ENCODE assay signal across 28 cellular contexts in the genomic region with DNA sequence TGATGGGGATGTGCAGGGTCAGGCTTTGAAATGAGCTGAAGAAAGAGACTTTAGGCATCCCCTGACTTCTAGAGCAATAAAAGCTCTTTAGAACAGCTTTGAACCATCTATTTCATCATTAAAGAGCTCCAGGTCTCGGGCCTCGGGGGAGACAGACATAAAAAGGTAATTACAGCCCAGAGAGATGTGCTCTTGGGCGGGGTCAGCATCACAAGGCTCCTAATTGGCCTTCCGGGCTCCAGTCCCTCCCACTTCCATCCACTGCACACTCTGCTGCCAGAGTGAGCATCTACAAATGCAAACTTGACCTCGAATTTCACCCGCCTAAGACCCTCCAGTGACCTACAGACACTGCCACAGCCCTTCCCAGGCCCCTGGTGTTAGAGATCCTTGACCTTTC.
DNase-seq lines count a peak whose midpoint lies in the region; ATAC-seq and TF ChIP-seq lines count a peak whose summit lies in the region.
"Had no signal": no experiment of that assay in that cellular context is flagged by ENCODE, and none has a peak within 500 bp of the region (broad histone marks: within the 10 kb centered on the region; RNA-seq: fewer than 3 reads in every experiment).

No MANE protein-coding gene starts in this region.

- no peak overlapping the region for H3K27ac ChIP-seq in HEK293 (ENCODE audit: extremely low read depth, low read depth, low read length)
- H3K27ac ChIP-seq: A549, heart left ventricle, lower lobe of right lung, pancreas, skin epidermis, transverse colon, VCaP had no signal

- no peaks in the 10 kb centered on the region for H3K9me3 ChIP-seq in HEK293 (ENCODE audit: control insufficient read depth, insufficient read depth, low read depth, low read length)
- H3K9me3 ChIP-seq: A549, lower lobe of right lung, mucosa of descending colon, pancreas, transverse colon had no signal

- POLR2A ChIA-PET in HEK293 (lab: Yijun Ruan, JAX) = interaction anchor here (0.5 kb wide), 1 partner anchor 166 kb away, joined by 7 read pairs; no protein-coding TSS in a partner anchor

- no peak overlapping the region for H3K4me3 ChIP-seq in HEK293 (ENCODE audit: low read depth, low read length)
- H3K4me3 ChIP-seq: A549, heart left ventricle, lower lobe of right lung, mucosa of descending colon, pancreas, skin epidermis, transverse colon had no signal

- no peaks in the 10 kb centered on the region for H3K36me3 ChIP-seq in HEK293 (ENCODE audit: control insufficient read depth in 2 of 2, insufficient read depth in 1 of 2, low read length in 2 of 2)
- H3K36me3 ChIP-seq: heart left ventricle, lower lobe of right lung, pancreas, transverse colon had no signal

- no peaks in the 10 kb centered on the region; the same call in 1 of the 2 replicates for H3K4me1 ChIP-seq in HEK293 (ENCODE audit: control insufficient read depth, insufficient read depth, low read length)
- H3K4me1 ChIP-seq: A549, lower lobe of right lung, pancreas, transverse colon had no signal

- ATAC-seq in GM19351 (IDR thresholded peaks at IDR 0.05; ENCODE audit: unreplicated experiment) (no peak), HG02610 (IDR thresholded peaks at IDR 0.05; ENCODE audit: unreplicated experiment) (no peak)
- ATAC-seq: activated naive CD8-positive, alpha-beta T cell treated with anti-CD3 and anti-CD28 coated beads, Interleukin-2, amount 50 U/mL, for 24 hours; activated T-cell treated with anti-CD3 and anti-CD28 coated beads, Interleukin-2, amount 50 U/mL, for 4 hours; CD8-positive, alpha-beta T cell; heart left ventricle; HepG2; lower lobe of right lung; mucosa of descending colon; natural killer cell treated with Interleukin-12 subunit alpha and Interleukin-12 subunit beta and Interleukin-15 and Interleukin-18, amount 100 ng/mL, for 72 hours; pancreas had no signal

- CTCF ChIA-PET in HEK293 (lab: Yijun Ruan, JAX) = interaction anchor here (0.5 to 1.4 kb wide), 6 partner anchors 11 to 633 kb away, joined by 3 to 5 read pairs (median 4); no protein-coding TSS in a partner anchor

- TF ChIP-seq CTCF in HEK293 (tag by site-specific recombination; IDR thresholded peaks at IDR 0.05) = no peak

- DNase-seq in NCI-H1417 (lab: John Stamatoyannopoulos, UW) = peak; percentile 6 to 59 (median 27)
- DNase-seq in NCI-H1417 treated with DMSO at 0.1 percent for 48 hours (lab: John Stamatoyannopoulos, UW) = no peak
- DNase-seq in NCI-H2227 treated with DMSO at 0.1 percent for 48 hours (lab: John Stamatoyannopoulos, UW) = peak; percentile 93
- DNase-seq in left kidney (ENCODE audit: low read depth, low spot score) = peak; percentile 79
- DNase-seq in midbrain (lab: John Stamatoyannopoulos, UW) = no peak
- DNase-seq: activated CD4-positive, alpha-beta T cell treated with anti-CD3 and anti-CD28 coated beads, Interleukin-2, amount 10 ng/mL, durations not matched to agents 24 days and 14 days; activated naive CD8-positive, alpha-beta T cell treated with anti-CD3 and anti-CD28 coated beads, Interleukin-2, amount 50 U/mL, for 24 hours; activated T-cell treated with anti-CD3 and anti-CD28 coated beads, Interleukin-2, amount 50 U/mL, for 4 hours; CD8-positive, alpha-beta T cell; HCEC 1CT; heart left ventricle; kidney glomerular epithelial cell; lower lobe of right lung; mucosa of descending colon; NCI-H774; pancreas; retina; stimulated activated CD8-positive, alpha-beta memory T cell treated with anti-CD3 and anti-CD28 coated beads, Interleukin-4, amount 100 ng/mL, for 48 hours; T-helper 9 cell; transverse colon had no signal

TF ChIP-seq in HEK293, 187 proteins besides CTCF, POLR2A, EP300 and RAD21:
- TF ChIP-seq ZNF132 (tag by site-specific recombination; IDR thresholded peaks at IDR 0.05; ENCODE audit: borderline replicate concordance) (no peak), ZNF610 (tag by site-specific recombination; IDR thresholded peaks at IDR 0.05; ENCODE audit: borderline replicate concordance) (no peak), ZNF350 (tag by site-specific recombination; IDR thresholded peaks at IDR 0.05) (no peak), SP2 (tag by site-specific recombination; IDR thresholded peaks at IDR 0.05) (peak; percentile 36; the same call in 1 of the 2 replicates), ELK4 (IDR thresholded peaks at IDR 0.05; ENCODE audit: borderline replicate concordance, low read depth, low read length) (no peak), ZNF248 (tag by site-specific recombination; IDR thresholded peaks at IDR 0.05) (no peak), ZNF76 (tag by site-specific recombination; IDR thresholded peaks at IDR 0.05; ENCODE audit: borderline replicate concordance, low read depth) (no peak), GFI1B (tag by site-specific recombination; IDR thresholded peaks at IDR 0.05) (no peak), HOXC10 (CRISPR knock-in tag; IDR thresholded peaks at IDR 0.05) (no peak), ZNF341 (tag by site-specific recombination; IDR thresholded peaks at IDR 0.05; ENCODE audit: low read depth) (peak; percentile 32; the same call in 1 of the 2 replicates), ZNF501 (tag by site-specific recombination; IDR thresholded peaks at IDR 0.05) (no peak), ZIC2 (tag by site-specific recombination; IDR thresholded peaks at IDR 0.05) (no peak), ZNF24 (tag by site-specific recombination; IDR thresholded peaks at IDR 0.05) (no peak), SP7 (tag by site-specific recombination; IDR thresholded peaks at IDR 0.05) (peak; percentile 67; the same call in 1 of the 2 replicates), ZBTB17 (tag by site-specific recombination; IDR thresholded peaks at IDR 0.05) (peak; percentile 46), FEZF1 (tag by site-specific recombination; IDR thresholded peaks at IDR 0.05) (peak; percentile 54), ZNF707 (tag by site-specific recombination; IDR thresholded peaks at IDR 0.05) (no peak), ZNF48 (tag by site-specific recombination; IDR thresholded peaks at IDR 0.05) (no peak), TCF7L2 (IDR thresholded peaks at IDR 0.05; ENCODE audit: borderline replicate concordance, low read depth, low read length) (0 out of 2 replicates have a peak, but pooled peaks have one; percentile 21), ZNF416 (tag by site-specific recombination; IDR thresholded peaks at IDR 0.05) (no peak)

Comparison
In these comparisons a context has a peak if more than half of its experiments do, and no peak if none do; other contexts are left out.
1. DNase-seq: peak in NCI-H1417 (3 of 3), NCI-H2227 treated with DMSO at 0.1 percent for 48 hours (single experiment) and left kidney (single experiment); none in NCI-H1417 treated with DMSO at 0.1 percent for 48 hours (single experiment) and midbrain (single experiment).